Comparison of ENCODE assay signal across 8 cellular contexts in the genomic region with DNA sequence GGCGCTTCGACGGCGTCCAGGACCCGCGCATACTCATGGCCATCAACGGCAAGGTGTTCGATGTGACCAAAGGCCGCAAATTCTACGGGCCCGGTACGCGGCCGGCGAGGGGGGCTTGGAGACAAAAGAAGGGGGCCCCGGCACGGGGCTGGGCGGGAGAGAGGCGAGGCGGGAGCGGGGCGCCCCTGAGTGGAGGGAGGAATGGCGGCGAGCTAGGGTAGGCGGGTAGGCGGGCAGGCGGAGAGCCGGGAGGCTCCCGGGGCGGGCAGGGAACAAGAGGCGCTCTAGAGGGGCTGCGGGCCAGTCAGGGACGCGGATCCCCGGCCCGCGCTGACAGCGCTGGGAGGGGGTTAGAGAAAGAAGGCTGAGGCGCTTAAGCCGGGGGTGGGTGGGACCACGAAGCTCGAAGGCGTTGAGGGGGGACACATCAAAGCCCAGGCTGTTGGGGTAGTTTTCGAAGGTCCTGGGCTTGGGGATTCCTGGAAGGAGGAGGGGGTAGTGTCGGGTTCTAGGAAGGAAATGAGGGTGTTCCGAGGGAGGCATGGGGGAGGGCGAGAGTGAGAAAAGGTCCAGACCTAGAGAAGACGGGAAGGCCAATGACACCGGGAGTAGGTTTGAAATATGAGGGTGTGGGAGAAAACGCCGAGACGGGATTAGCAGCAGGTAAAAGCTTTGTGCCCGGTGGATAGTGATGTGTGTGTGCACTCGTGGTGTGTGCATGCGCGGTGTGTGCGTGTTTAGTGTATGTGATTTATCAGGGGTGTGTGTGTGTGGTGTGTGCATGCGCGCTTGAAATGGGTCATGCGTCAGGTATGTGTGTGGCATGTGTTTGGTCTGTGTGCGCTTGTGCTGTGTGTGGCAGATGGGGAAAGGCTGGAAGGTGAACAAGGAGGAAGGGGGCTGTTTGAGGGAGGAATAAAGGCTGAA. TPM values are rescaled to one million over a fixed set of nuclear protein-coding genes. Genes with fewer than 3 reads are reported as not detected.
DNase-seq lines count a peak whose midpoint lies in the region; ATAC-seq lines count a peak whose summit lies in the region.

No MANE protein-coding gene starts in this region.

- DNase-seq in C1 segment of cervical spinal cord (lab: John Stamatoyannopoulos, UW) (peak in 9 of 14 donors; percentile 2 to 46 (median 14)), HT1080 (ENCODE audit: low read depth) (peak; percentile 41), UCSD-AML1 (lab: John Stamatoyannopoulos, UW; ENCODE audit: unreplicated experiment) (peak; percentile 33), caudate nucleus (lab: John Stamatoyannopoulos, UW) (peak in 51 of 61 donors; percentile 0 to 69 (median 17)), NCI-H1105 (lab: John Stamatoyannopoulos, UW) (no peak)
- peak; percentile 16 for DNase-seq in stimulated activated CD4-positive, alpha-beta T cell treated with anti-CD3 and anti-CD28 coated beads, Interleukin-1b, Interleukin-23, amount 100 ng/mL, for 48 hours

- H3K27me3 ChIP-seq in layer of hippocampus (ENCODE audit: control insufficient read depth, insufficient read depth, low read length), result no peaks in the 10 kb centered on the region

- peak overlapping the region; percentile 78 for H3K27ac ChIP-seq in caudate nucleus (ENCODE audit: low read depth, low read length)
- peak overlapping the region; percentile 77 for H3K27ac ChIP-seq in layer of hippocampus (ENCODE audit: low read depth, low read length)

- ATAC-seq in GM21381 (IDR thresholded peaks at IDR 0.05; ENCODE audit: unreplicated experiment), result peak; percentile 21

RNA-seq across cellular contexts. Expression of a gene that starts 0.8 kb away (rescaled TPM):
- 132 and 141 TPM in 2 replicates for total RNA-seq in HT1080 (2014; rRNA removed; shearing (Covaris generic))
- 88.3 and 92.3 TPM in 2 replicates for polyA plus RNA-seq in HT1080 (2015; cell fraction: cytosol; rRNA removed)
- polyA plus RNA-seq in HT1080 (2015; cell fraction: nucleus; rRNA removed), result 52.2 and 67.6 TPM in 2 replicates
